In genomic region chr2:66805136-66805535, GRCh38 we compare ENCODE assay signal across 27 cellular contexts.
DNase-seq lines count a peak whose midpoint lies in the region; ATAC-seq and TF ChIP-seq lines count a peak whose summit lies in the region.
"Had no signal": no experiment of that assay in that cellular context is flagged by ENCODE, and none has a peak within 500 bp of the region (broad histone marks: within the 10 kb centered on the region; RNA-seq: fewer than 3 reads in every experiment).

No MANE protein-coding gene starts in this region.

- BruUV-seq in OCI-LY7 (replicated peaks; lab: Mats Ljungman, UMichigan): no TSS peak

- peak overlapping the region in 1 of 3 experiments; percentile 27 for H3K4me3 Mint-ChIP-seq in nephron
- H3K4me3 Mint-ChIP-seq in natural killer cell: no peak overlapping the region
- H3K4me3 Mint-ChIP-seq: activated CD4-positive, alpha-beta T cell treated with anti-CD3 and anti-CD28 coated beads for 36 hours; activated T-cell treated with anti-CD3 and anti-CD28 coated beads, Interleukin-2, amount 50 U/mL, for 4 hours; CD14-positive monocyte; central memory CD8-positive, alpha-beta T cell; stimulated activated naive CD8-positive, alpha-beta T cell treated with anti-CD3 and anti-CD28 coated beads, Interleukin-15, Interleukin-2, amounts not matched to agents 100 ng/mL and 50 ng/mL, for 24 hours had no signal

- H3K27me3 ChIP-seq in smooth muscle cell (ENCODE audit: low read depth): no peaks in the 10 kb centered on the region
- H3K27me3 ChIP-seq: right atrium auricular region, thyroid gland had no signal

- H2AFZ ChIP-seq in smooth muscle cell (ENCODE audit: low read depth): peak overlapping the region; percentile 59
- H2AFZ ChIP-seq in OCI-LY7 (ENCODE audit: low read length): no peak overlapping the region

- H3K36me3 ChIP-seq in smooth muscle cell (ENCODE audit: low read depth): no peaks in the 10 kb centered on the region
- H3K36me3 ChIP-seq in OCI-LY7 (ENCODE audit: insufficient read depth, low read length): no peaks in the 10 kb centered on the region
- H3K36me3 ChIP-seq: heart left ventricle, right atrium auricular region, thyroid gland had no signal

- H3K4me1 Mint-ChIP-seq in nephron: peaks cover 26% of the 10 kb centered on the region
- no peaks in the 10 kb centered on the region for H3K4me1 Mint-ChIP-seq in natural killer cell
- H3K4me1 Mint-ChIP-seq: activated CD4-positive, alpha-beta T cell treated with anti-CD3 and anti-CD28 coated beads for 36 hours; CD14-positive monocyte; central memory CD8-positive, alpha-beta T cell had no signal

- H3K9ac ChIP-seq in smooth muscle cell (ENCODE audit: low read depth): no peak overlapping the region

- WGBS in smooth muscle cell (ENCODE audit: low lambda C conversion rate): 25% methylated on average over 6 of the region's 6 CpGs

- H3K27ac Mint-ChIP-seq in nephron: peak overlapping the region; percentile 86 to 97 (median 93)
- H3K27ac Mint-ChIP-seq in natural killer cell: no peak overlapping the region
- H3K27ac Mint-ChIP-seq: activated CD4-positive, alpha-beta T cell treated with anti-CD3 and anti-CD28 coated beads for 36 hours; CD14-positive monocyte; stimulated activated naive CD8-positive, alpha-beta T cell treated with anti-CD3 and anti-CD28 coated beads, Interleukin-15, Interleukin-2, amounts not matched to agents 100 ng/mL and 50 ng/mL, for 24 hours had no signal

- no peaks in the 10 kb centered on the region for H4K20me1 ChIP-seq in smooth muscle cell (ENCODE audit: low read depth)
- no peaks in the 10 kb centered on the region for H4K20me1 ChIP-seq in OCI-LY7 (ENCODE audit: insufficient read depth, low read length)

- H3K4me1 ChIP-seq in smooth muscle cell (ENCODE audit: low read depth): peaks cover 10% of the 10 kb centered on the region
- no peaks in the 10 kb centered on the region for H3K4me1 ChIP-seq in OCI-LY7 (ENCODE audit: insufficient read depth, low read length, poor library complexity, severe bottlenecking)
- H3K4me1 ChIP-seq: heart left ventricle, right atrium auricular region, thyroid gland had no signal

- H3K9me2 ChIP-seq in OCI-LY7 (ENCODE audit: insufficient read depth, low read length): no peaks in the 10 kb centered on the region

- DNase-seq in NCI-H526 treated with DMSO at 0.1 percent for 48 hours (lab: John Stamatoyannopoulos, UW) (peak; percentile 83), fibroblast of villous mesenchyme (ENCODE audit: low read depth) (peak; percentile 49), smooth muscle cell (lab: John Stamatoyannopoulos, UW; ENCODE audit: unreplicated experiment) (no peak), OCI-LY7 (ENCODE audit: low spot score) (no peak), AG08395 (ENCODE audit: low spot score) (no peak), left ventricle myocardium superior (no peak), natural killer cell (no peak)
- DNase-seq: activated CD4-positive, alpha-beta T cell treated with anti-CD3 and anti-CD28 coated beads for 36 hours; activated naive CD4-positive, alpha-beta T cell treated with Interleukin-2 at 50 U/mL for 16 hours; activated T-cell treated with anti-CD3 and anti-CD28 coated beads, Interleukin-2, amount 50 U/mL, for 4 hours; Calu3; heart left ventricle; left colon; NCI-H1048; NCI-H1930; NCI-H2227 treated with DMSO at 0.1 percent for 48 hours; NCI-H748 treated with DMSO at 0.1 percent for 48 hours; thyroid gland had no signal

- no peaks in the 10 kb centered on the region for H3K79me2 ChIP-seq in smooth muscle cell (ENCODE audit: low read depth)
- H3K79me2 ChIP-seq in OCI-LY7 (ENCODE audit: insufficient read depth, low read depth, low read length): no peaks in the 10 kb centered on the region

- H3K9me3 ChIP-seq in smooth muscle cell (replicated peaks; ENCODE audit: low read depth) (no peaks in the 10 kb centered on the region), OCI-LY7 (ENCODE audit: low read length) (no peaks in the 10 kb centered on the region)
- H3K9me3 ChIP-seq: heart left ventricle, right atrium auricular region, thyroid gland had no signal

- ATAC-seq in left ventricle myocardium superior (no peak), natural killer cell (no peak)
- ATAC-seq: activated CD4-positive, alpha-beta T cell treated with anti-CD3 and anti-CD28 coated beads for 36 hours; activated T-cell treated with anti-CD3 and anti-CD28 coated beads, Interleukin-2, amount 50 U/mL, for 4 hours; heart left ventricle; HepG2; left colon had no signal

- H3K27ac ChIP-seq in smooth muscle cell (ENCODE audit: low read depth): no peak overlapping the region
- no peak overlapping the region for H3K27ac ChIP-seq in OCI-LY7 (ENCODE audit: low read depth, low read length, poor library complexity, severe bottlenecking)
- H3K27ac ChIP-seq: HL-60, right atrium auricular region, RWPE1, SK-N-MC, thyroid gland had no signal

- H3K36me3 Mint-ChIP-seq in nephron (ENCODE audit: low read depth): no peaks in the 10 kb centered on the region
- H3K36me3 Mint-ChIP-seq in natural killer cell: no peaks in the 10 kb centered on the region
- H3K36me3 Mint-ChIP-seq: CD14-positive monocyte had no signal

- H3F3A ChIP-seq in smooth muscle cell (ENCODE audit: low read depth): no peaks in the 10 kb centered on the region

- H3K9me3 Mint-ChIP-seq in nephron: no peaks in the 10 kb centered on the region
- H3K9me3 Mint-ChIP-seq in natural killer cell: peaks cover 0 to 2% of the 10 kb centered on the region in 2 donors
- H3K9me3 Mint-ChIP-seq: activated T-cell treated with anti-CD3 and anti-CD28 coated beads, Interleukin-2, amount 50 U/mL, for 4 hours; central memory CD8-positive, alpha-beta T cell; stimulated activated naive CD8-positive, alpha-beta T cell treated with anti-CD3 and anti-CD28 coated beads, Interleukin-15, Interleukin-2, amounts not matched to agents 100 ng/mL and 50 ng/mL, for 24 hours had no signal

- no peak for TF ChIP-seq CTCF in fibroblast of villous mesenchyme (IDR thresholded peaks at IDR 0.05; ENCODE audit: insufficient read depth, low read depth, low read length)
- no peak for TF ChIP-seq CTCF in nephron (IDR thresholded peaks at IDR 0.05; ENCODE audit: unreplicated experiment in 3 of 3)
- TF ChIP-seq CTCF in smooth muscle cell (IDR thresholded peaks at IDR 0.05; ENCODE audit: borderline replicate concordance, insufficient read depth, poor library complexity, severe bottlenecking): no peak
- TF ChIP-seq CTCF in OCI-LY7 (conservative IDR thresholded peaks at IDR 0.05; ENCODE audit: low read length): no peak
- no peak for TF ChIP-seq CTCF in natural killer cell (IDR thresholded peaks at IDR 0.05)

- CTCF ChIA-PET in OCI-LY7 (lab: Charles Lee; ENCODE audit: unreplicated experiment): no interaction called here

- H3K27me3 Mint-ChIP-seq in nephron (ENCODE audit: low read depth) (no peaks in the 10 kb centered on the region), natural killer cell (ENCODE audit: low read depth in 2 of 2) (no peaks in the 10 kb centered on the region)
- H3K27me3 Mint-ChIP-seq: activated CD4-positive, alpha-beta T cell treated with anti-CD3 and anti-CD28 coated beads for 36 hours; central memory CD8-positive, alpha-beta T cell; stimulated activated naive CD8-positive, alpha-beta T cell treated with anti-CD3 and anti-CD28 coated beads, Interleukin-15, Interleukin-2, amounts not matched to agents 100 ng/mL and 50 ng/mL, for 24 hours had no signal

- intact Hi-C loops in OCI-LY7 (cut with micrococcal nuclease; ENCODE audit: unreplicated experiment): no loop called here
- intact Hi-C loops in left ventricle myocardium superior (cut with micrococcal nuclease): no loop called here
- intact Hi-C loops in natural killer cell (cut with micrococcal nuclease): no loop called here

- H3K4me3 ChIP-seq in fibroblast of villous mesenchyme (ENCODE audit: low read depth, low read length) (no peak overlapping the region), smooth muscle cell (no peak overlapping the region), OCI-LY7 (ENCODE audit: low read depth, low read length, poor library complexity, severe bottlenecking) (no peak overlapping the region)
- H3K4me3 ChIP-seq: heart left ventricle, right atrium auricular region, SK-N-MC, thyroid gland had no signal

- H3K4me2 ChIP-seq in smooth muscle cell (peak overlapping the region; percentile 45), OCI-LY7 (ENCODE audit: low read length) (no peak overlapping the region)

- POLR2A ChIA-PET in OCI-LY7 (lab: Charles Lee): interaction anchor here (0.7 to 0.8 kb wide), 2 partner anchors 12 to 143 kb away, joined by 3 to 4 read pairs; no protein-coding TSS in a partner anchor

Comparison
In these comparisons a context has a peak if more than half of its experiments do, and no peak if none do; other contexts are left out.
1. DNase-seq: peak in NCI-H526 treated with DMSO at 0.1 percent for 48 hours (single experiment) and fibroblast of villous mesenchyme (single experiment); none in smooth muscle cell (single experiment), OCI-LY7 (single experiment), AG08395 (single experiment), left ventricle myocardium superior (single experiment) and natural killer cell (single experiment).
2. H3K27ac Mint-ChIP-seq: peak in nephron (3 of 3); none in natural killer cell (0 of 2).